1 cellular context compared by ENCODE assay signal in genomic region chr2:70111752-70112591, GRCh38.
TF ChIP-seq lines count a peak whose summit lies in the region.

No MANE protein-coding gene starts in this region.

TF ChIP-seq in HepG2, 621 proteins besides CTCF, POLR2A, EP300 and RAD21 (continued from another document and continues in another):
- TF ChIP-seq ZHX2 (IDR thresholded peaks at IDR 0.05; ENCODE audit: low read depth) (no peak), ZHX2 (CRISPR knock-in tag; IDR thresholded peaks at IDR 0.05; ENCODE audit: borderline replicate concordance) (no peak), ZNF773 (CRISPR knock-in tag; IDR thresholded peaks at IDR 0.05; ENCODE audit: borderline replicate concordance) (no peak), KLF13 (CRISPR knock-in tag; IDR thresholded peaks at IDR 0.05) (no peak), ZNF563 (CRISPR knock-in tag; IDR thresholded peaks at IDR 0.05) (no peak), GATAD1 (CRISPR knock-in tag; IDR thresholded peaks at IDR 0.05) (no peak), FOSL2 (CRISPR knock-in tag; IDR thresholded peaks at IDR 0.05) (no peak), KAT7 (CRISPR knock-in tag; IDR thresholded peaks at IDR 0.05; ENCODE audit: borderline replicate concordance) (0 out of 2 replicates have a peak, but pooled peaks have one; percentile 29), ZNF572 (CRISPR knock-in tag; IDR thresholded peaks at IDR 0.05) (no peak), ZNF224 (CRISPR knock-in tag; IDR thresholded peaks at IDR 0.05) (no peak), MTF1 (CRISPR knock-in tag; IDR thresholded peaks at IDR 0.05) (no peak), DPF2 (CRISPR knock-in tag; IDR thresholded peaks at IDR 0.05; ENCODE audit: borderline replicate concordance, low read depth) (no peak; the same call in 1 of the 2 replicates), ZNF431 (CRISPR knock-in tag; IDR thresholded peaks at IDR 0.05; ENCODE audit: borderline replicate concordance, low read depth) (no peak), SP5 (CRISPR knock-in tag; IDR thresholded peaks at IDR 0.05; ENCODE audit: borderline replicate concordance, low read depth) (no peak), CREM (IDR thresholded peaks at IDR 0.05) (no peak), CREM (CRISPR knock-in tag; IDR thresholded peaks at IDR 0.05) (no peak), ZNF282 (IDR thresholded peaks at IDR 0.05; ENCODE audit: partially characterized antibody) (no peak), SRSF4 (IDR thresholded peaks at IDR 0.05; ENCODE audit: low read depth, low read length, poor library complexity, severe bottlenecking) (no peak), ZNF34 (CRISPR knock-in tag; IDR thresholded peaks at IDR 0.05; ENCODE audit: borderline replicate concordance) (no peak), TARDBP (CRISPR knock-in tag; IDR thresholded peaks at IDR 0.05) (no peak), ATF5 (CRISPR knock-in tag; IDR thresholded peaks at IDR 0.05; ENCODE audit: low read depth) (no peak), ZMAT5 (CRISPR knock-in tag; IDR thresholded peaks at IDR 0.05; ENCODE audit: borderline replicate concordance, low read depth) (no peak), ZNF75D (CRISPR knock-in tag; IDR thresholded peaks at IDR 0.05; ENCODE audit: borderline replicate concordance) (no peak), TCF7L2 (IDR thresholded peaks at IDR 0.05; ENCODE audit: low read depth, low read length) (no peak), XBP1 (CRISPR knock-in tag; IDR thresholded peaks at IDR 0.05) (no peak), ZNF841 (CRISPR knock-in tag; IDR thresholded peaks at IDR 0.05; ENCODE audit: borderline replicate concordance) (no peak), ATAD3A (CRISPR knock-in tag; IDR thresholded peaks at IDR 0.05) (no peak), MXD3 (CRISPR knock-in tag; IDR thresholded peaks at IDR 0.05) (no peak), AKAP8 (CRISPR knock-in tag; IDR thresholded peaks at IDR 0.05) (no peak), ZMYM3 (CRISPR knock-in tag; IDR thresholded peaks at IDR 0.05) (peak; percentile 74), ZNF383 (CRISPR knock-in tag; IDR thresholded peaks at IDR 0.05; ENCODE audit: borderline replicate concordance) (no peak), SP140L (CRISPR knock-in tag; IDR thresholded peaks at IDR 0.05; ENCODE audit: borderline replicate concordance) (no peak), ZNF776 (CRISPR knock-in tag; IDR thresholded peaks at IDR 0.05) (no peak), ARNT (IDR thresholded peaks at IDR 0.05) (no peak), MTA1 (CRISPR knock-in tag; IDR thresholded peaks at IDR 0.05; ENCODE audit: borderline replicate concordance) (no peak), RFX3 (CRISPR knock-in tag; IDR thresholded peaks at IDR 0.05) (no peak), ZNF737 (CRISPR knock-in tag; IDR thresholded peaks at IDR 0.05; ENCODE audit: borderline replicate concordance) (no peak), AHR (CRISPR knock-in tag; IDR thresholded peaks at IDR 0.05) (no peak), POLR2AphosphoS5 (IDR thresholded peaks at IDR 0.05; ENCODE audit: low read depth, low read length) (no peak), ZNF768 (CRISPR knock-in tag; IDR thresholded peaks at IDR 0.05) (no peak), CBFB (CRISPR knock-in tag; IDR thresholded peaks at IDR 0.05) (no peak), RBFOX2 (IDR thresholded peaks at IDR 0.05; ENCODE audit: low read depth, low read length) (no peak), TAF1 (CRISPR knock-in tag; IDR thresholded peaks at IDR 0.05) (no peak), ZNF160 (CRISPR knock-in tag; IDR thresholded peaks at IDR 0.05) (no peak), SOX6 (IDR thresholded peaks at IDR 0.05) (no peak), SOX6 (CRISPR knock-in tag; IDR thresholded peaks at IDR 0.05) (peak; percentile 15; the same call in 1 of the 2 replicates), XRCC5 (optimal IDR thresholded peaks at IDR 0.05; ENCODE audit: low read length) (peak; percentile 38)
- TF ChIP-seq, protein P1, sequence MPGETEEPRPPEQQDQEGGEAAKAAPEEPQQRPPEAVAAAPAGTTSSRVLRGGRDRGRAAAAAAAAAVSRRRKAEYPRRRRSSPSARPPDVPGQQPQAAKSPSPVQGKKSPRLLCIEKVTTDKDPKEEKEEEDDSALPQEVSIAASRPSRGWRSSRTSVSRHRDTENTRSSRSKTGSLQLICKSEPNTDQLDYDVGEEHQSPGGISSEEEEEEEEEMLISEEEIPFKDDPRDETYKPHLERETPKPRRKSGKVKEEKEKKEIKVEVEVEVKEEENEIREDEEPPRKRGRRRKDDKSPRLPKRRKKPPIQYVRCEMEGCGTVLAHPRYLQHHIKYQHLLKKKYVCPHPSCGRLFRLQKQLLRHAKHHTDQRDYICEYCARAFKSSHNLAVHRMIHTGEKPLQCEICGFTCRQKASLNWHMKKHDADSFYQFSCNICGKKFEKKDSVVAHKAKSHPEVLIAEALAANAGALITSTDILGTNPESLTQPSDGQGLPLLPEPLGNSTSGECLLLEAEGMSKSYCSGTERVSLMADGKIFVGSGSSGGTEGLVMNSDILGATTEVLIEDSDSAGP (CRISPR knock-in tag; IDR thresholded peaks at IDR 0.05; ENCODE audit: borderline replicate concordance) = no peak
- TF ChIP-seq, protein P2, sequence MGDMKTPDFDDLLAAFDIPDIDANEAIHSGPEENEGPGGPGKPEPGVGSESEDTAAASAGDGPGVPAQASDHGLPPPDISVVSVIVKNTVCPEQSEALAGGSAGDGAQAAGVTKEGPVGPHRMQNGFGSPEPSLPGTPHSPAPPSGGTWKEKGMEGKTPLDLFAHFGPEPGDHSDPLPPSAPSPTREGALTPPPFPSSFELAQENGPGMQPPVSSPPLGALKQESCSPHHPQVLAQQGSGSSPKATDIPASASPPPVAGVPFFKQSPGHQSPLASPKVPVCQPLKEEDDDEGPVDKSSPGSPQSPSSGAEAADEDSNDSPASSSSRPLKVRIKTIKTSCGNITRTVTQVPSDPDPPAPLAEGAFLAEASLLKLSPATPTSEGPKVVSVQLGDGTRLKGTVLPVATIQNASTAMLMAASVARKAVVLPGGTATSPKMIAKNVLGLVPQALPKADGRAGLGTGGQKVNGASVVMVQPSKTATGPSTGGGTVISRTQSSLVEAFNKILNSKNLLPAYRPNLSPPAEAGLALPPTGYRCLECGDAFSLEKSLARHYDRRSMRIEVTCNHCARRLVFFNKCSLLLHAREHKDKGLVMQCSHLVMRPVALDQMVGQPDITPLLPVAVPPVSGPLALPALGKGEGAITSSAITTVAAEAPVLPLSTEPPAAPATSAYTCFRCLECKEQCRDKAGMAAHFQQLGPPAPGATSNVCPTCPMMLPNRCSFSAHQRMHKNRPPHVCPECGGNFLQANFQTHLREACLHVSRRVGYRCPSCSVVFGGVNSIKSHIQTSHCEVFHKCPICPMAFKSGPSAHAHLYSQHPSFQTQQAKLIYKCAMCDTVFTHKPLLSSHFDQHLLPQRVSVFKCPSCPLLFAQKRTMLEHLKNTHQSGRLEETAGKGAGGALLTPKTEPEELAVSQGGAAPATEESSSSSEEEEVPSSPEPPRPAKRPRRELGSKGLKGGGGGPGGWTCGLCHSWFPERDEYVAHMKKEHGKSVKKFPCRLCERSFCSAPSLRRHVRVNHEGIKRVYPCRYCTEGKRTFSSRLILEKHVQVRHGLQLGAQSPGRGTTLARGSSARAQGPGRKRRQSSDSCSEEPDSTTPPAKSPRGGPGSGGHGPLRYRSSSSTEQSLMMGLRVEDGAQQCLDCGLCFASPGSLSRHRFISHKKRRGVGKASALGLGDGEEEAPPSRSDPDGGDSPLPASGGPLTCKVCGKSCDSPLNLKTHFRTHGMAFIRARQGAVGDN (CRISPR knock-in tag; IDR thresholded peaks at IDR 0.05) = no peak
- TF ChIP-seq, protein P3, sequence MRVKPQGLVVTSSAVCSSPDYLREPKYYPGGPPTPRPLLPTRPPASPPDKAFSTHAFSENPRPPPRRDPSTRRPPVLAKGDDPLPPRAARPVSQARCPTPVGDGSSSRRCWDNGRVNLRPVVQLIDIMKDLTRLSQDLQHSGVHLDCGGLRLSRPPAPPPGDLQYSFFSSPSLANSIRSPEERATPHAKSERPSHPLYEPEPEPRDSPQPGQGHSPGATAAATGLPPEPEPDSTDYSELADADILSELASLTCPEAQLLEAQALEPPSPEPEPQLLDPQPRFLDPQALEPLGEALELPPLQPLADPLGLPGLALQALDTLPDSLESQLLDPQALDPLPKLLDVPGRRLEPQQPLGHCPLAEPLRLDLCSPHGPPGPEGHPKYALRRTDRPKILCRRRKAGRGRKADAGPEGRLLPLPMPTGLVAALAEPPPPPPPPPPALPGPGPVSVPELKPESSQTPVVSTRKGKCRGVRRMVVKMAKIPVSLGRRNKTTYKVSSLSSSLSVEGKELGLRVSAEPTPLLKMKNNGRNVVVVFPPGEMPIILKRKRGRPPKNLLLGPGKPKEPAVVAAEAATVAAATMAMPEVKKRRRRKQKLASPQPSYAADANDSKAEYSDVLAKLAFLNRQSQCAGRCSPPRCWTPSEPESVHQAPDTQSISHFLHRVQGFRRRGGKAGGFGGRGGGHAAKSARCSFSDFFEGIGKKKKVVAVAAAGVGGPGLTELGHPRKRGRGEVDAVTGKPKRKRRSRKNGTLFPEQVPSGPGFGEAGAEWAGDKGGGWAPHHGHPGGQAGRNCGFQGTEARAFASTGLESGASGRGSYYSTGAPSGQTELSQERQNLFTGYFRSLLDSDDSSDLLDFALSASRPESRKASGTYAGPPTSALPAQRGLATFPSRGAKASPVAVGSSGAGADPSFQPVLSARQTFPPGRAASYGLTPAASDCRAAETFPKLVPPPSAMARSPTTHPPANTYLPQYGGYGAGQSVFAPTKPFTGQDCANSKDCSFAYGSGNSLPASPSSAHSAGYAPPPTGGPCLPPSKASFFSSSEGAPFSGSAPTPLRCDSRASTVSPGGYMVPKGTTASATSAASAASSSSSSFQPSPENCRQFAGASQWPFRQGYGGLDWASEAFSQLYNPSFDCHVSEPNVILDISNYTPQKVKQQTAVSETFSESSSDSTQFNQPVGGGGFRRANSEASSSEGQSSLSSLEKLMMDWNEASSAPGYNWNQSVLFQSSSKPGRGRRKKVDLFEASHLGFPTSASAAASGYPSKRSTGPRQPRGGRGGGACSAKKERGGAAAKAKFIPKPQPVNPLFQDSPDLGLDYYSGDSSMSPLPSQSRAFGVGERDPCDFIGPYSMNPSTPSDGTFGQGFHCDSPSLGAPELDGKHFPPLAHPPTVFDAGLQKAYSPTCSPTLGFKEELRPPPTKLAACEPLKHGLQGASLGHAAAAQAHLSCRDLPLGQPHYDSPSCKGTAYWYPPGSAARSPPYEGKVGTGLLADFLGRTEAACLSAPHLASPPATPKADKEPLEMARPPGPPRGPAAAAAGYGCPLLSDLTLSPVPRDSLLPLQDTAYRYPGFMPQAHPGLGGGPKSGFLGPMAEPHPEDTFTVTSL (CRISPR knock-in tag; IDR thresholded peaks at IDR 0.05; ENCODE audit: borderline replicate concordance) = no peak
